8 cellular contexts compared by ENCODE assay signal in genomic region chr5:111520908-111521307, GRCh38.
"Had no signal": no experiment of that assay in that cellular context is flagged by ENCODE, and none has a peak within 500 bp of the region (broad histone marks: within the 10 kb centered on the region; RNA-seq: fewer than 3 reads in every experiment).

No MANE protein-coding gene starts in this region.

- ATAC-seq: GM23338 had no signal

- H3K4me3 ChIP-seq: GM23338 had no signal

- H2AFZ ChIP-seq: GM23338 had no signal

- H3K4me3 Mint-ChIP-seq: GM23338, H9, IgD-negative memory B cell had no signal

- H3K9me3 Mint-ChIP-seq: GM23338, H9, IgD-negative memory B cell had no signal

- H3K4me1 Mint-ChIP-seq: GM23338, H9, IgD-negative memory B cell had no signal

- H3K27ac Mint-ChIP-seq: GM23338, H9, IgD-negative memory B cell had no signal

- H3K4me2 ChIP-seq: GM23338 had no signal

- DNase-seq: H9, HCEC 1CT, KG1 had no signal

- FAIRE-seq: H1, H54, HTR-8/SVneo had no signal
